Comparison of ENCODE assay signal across 9 cellular contexts in genomic region chr16:79602615-79603014, GRCh38. TPM values are rescaled to one million over a fixed set of nuclear protein-coding genes. Genes with fewer than 3 reads are reported as not detected.
A peak's percentile ranks its signal among the peaks of the same experiment; 100 is the strongest.
DNase-seq lines count a peak whose midpoint lies in the region; ATAC-seq, FAIRE-seq and TF ChIP-seq lines count a peak whose summit lies in the region.
"Had no signal": no experiment of that assay in that cellular context is flagged by ENCODE, and none has a peak within 500 bp of the region (broad histone marks: within the 10 kb centered on the region; RNA-seq: fewer than 3 reads in every experiment).

No MANE protein-coding gene starts in this region.

- WGBS in A549 (ENCODE audit: missing lambda C conversion rate) = 22% methylated on average over 5 of the region's 5 CpGs
- WGBS in H1 (ENCODE audit: extremely low coverage in 1 of 2, insufficient coverage in 1 of 2, insufficient read length in 1 of 2, insufficient replicate concordance in 2 of 2, low coverage in 1 of 2, low lambda C conversion rate in 2 of 2, missing lambda C conversion rate in 1 of 2), 2 experiments = 79% methylated on average over 5 of the region's 5 CpGs; no CpG with 5 or more reads in 1 of the 2 experiments

- H3K4ac ChIP-seq in H1 (replicated peaks; ENCODE audit: insufficient read length, low read depth, low read length) = no peak overlapping the region

- CTCF ChIA-PET in A549 (lab: Yijun Ruan, JAX) = interaction anchor here (0.6 to 2.8 kb wide), 66 partner anchors 8 to 1720 kb away, joined by 3 to 16 read pairs (median 4); partner anchors contain the start of gene WWOX
- CTCF ChIA-PET in H1 (lab: Charles Lee; ENCODE audit: partially characterized antibody) = interaction anchor here (0.5 to 2.7 kb wide), 37 partner anchors 24 to 1436 kb away, joined by 3 to 10 read pairs (median 4); no protein-coding TSS in a partner anchor

- no peak for TF ChIP-seq RAD21 in A549 (conservative IDR thresholded peaks at IDR 0.05 in 1 of 2, IDR thresholded peaks at IDR 0.05 in 1 of 2)
- TF ChIP-seq RAD21 in H1 (IDR thresholded peaks at IDR 0.05 in 1 of 2, conservative IDR thresholded peaks at IDR 0.05 in 1 of 2; ENCODE audit: low read depth in 2 of 2, low read length in 2 of 2) = no peak

- H3K27me3 Mint-ChIP-seq in neural progenitor cell (ENCODE audit: insufficient read depth, low read depth) = peaks cover 8% of the 10 kb centered on the region

- H3K9ac ChIP-seq in H1 (replicated peaks in 1 of 4; ENCODE audit: extremely low read depth in 1 of 4, low read depth in 3 of 4, low read length in 3 of 4) (no peak overlapping the region), neural progenitor cell (no peak overlapping the region)

- H3K36me3 ChIP-seq in H1 (ENCODE audit: control insufficient read depth in 2 of 4, insufficient read depth in 4 of 4, low read length in 3 of 4) (no peaks in the 10 kb centered on the region), neural progenitor cell (no peaks in the 10 kb centered on the region)

- no peak overlapping the region for H4K5ac ChIP-seq in H1 (ENCODE audit: insufficient read length, low read depth, low read length)

- POLR2A ChIA-PET in A549 (lab: Yijun Ruan, JAX) = no interaction called here
- POLR2A ChIA-PET in H1 (lab: Charles Lee; ENCODE audit: partially characterized antibody) = interaction anchor here (0.6 to 0.7 kb wide), 4 partner anchors 420 to 1742 kb away, joined by 3 to 5 read pairs (median 4); no protein-coding TSS in a partner anchor

- H3K27ac ChIP-seq in A549 (no peak overlapping the region), H1 (ENCODE audit: low read depth, low read length) (no peak overlapping the region), neural progenitor cell (no peak overlapping the region)
- H3K27ac ChIP-seq: HL-60 had no signal

- H3K4me2 ChIP-seq in A549 (peak overlapping the region; percentile 95; the same call in 1 of the 3 replicates), H1 (ENCODE audit: insufficient read depth in 1 of 2, low read depth in 2 of 2, low read length in 2 of 2) (peak overlapping the region; percentile 97 to 100; a peak in 3 of 4 replicates), neural progenitor cell (peak overlapping the region; percentile 94)

- no peak overlapping the region for H3K56ac ChIP-seq in H1 (replicated peaks; ENCODE audit: insufficient read length, low read depth, low read length)

- H3K18ac ChIP-seq in H1 (ENCODE audit: extremely low read depth, low read length) = no peak overlapping the region

- no peak overlapping the region for H3K4me3 ChIP-seq in A549
- peak overlapping the region in 1 of 4 experiments; percentile 75; a peak in 1 of 8 replicates for H3K4me3 ChIP-seq in H1 (ENCODE audit: extremely low read depth in 1 of 4, insufficient read depth in 2 of 4, low read depth in 3 of 4, low read length in 4 of 4)
- peak overlapping the region; percentile 85 for H3K4me3 ChIP-seq in neural progenitor cell

- H3K79me2 ChIP-seq in H1 (ENCODE audit: control insufficient read depth in 1 of 2, insufficient read depth in 2 of 2, low read length in 2 of 2) (no peaks in the 10 kb centered on the region), neural progenitor cell (ENCODE audit: low read depth) (peaks cover 17% of the 10 kb centered on the region)

- no peak for DNase-seq in A549 (ENCODE audit: low read depth in 1 of 2, low spot score in 1 of 2)
- DNase-seq in KG1 (lab: John Stamatoyannopoulos, UW) = peak; percentile 2
- no peak for DNase-seq in H1 (ENCODE audit: low read depth in 1 of 2, low spot score in 2 of 2)
- no peak for DNase-seq in neural progenitor cell (ENCODE audit: low spot score)
- DNase-seq in activated gamma-delta T cell (lab: John Stamatoyannopoulos, UW) = no peak
- DNase-seq in EL = no peak
- DNase-seq in NOMO-1 (lab: John Stamatoyannopoulos, UW; ENCODE audit: unreplicated experiment in 2 of 2) = no peak
- DNase-seq in stimulated activated CD4-positive, alpha-beta T cell treated with anti-CD3 and anti-CD28 coated beads, Interleukin-4, amount 100 ng/mL, for 24 hours = no peak

- H3K27me3 ChIP-seq in H1 (replicated peaks in 1 of 4; ENCODE audit: control insufficient read depth in 3 of 4, extremely low read depth in 1 of 4, insufficient read depth in 3 of 4, low read length in 3 of 4) (peaks cover 0 to 8% (median 6%) of the 10 kb centered on the region in 4 experiments; a peak in 3 of 7 replicates), neural progenitor cell (no peaks in the 10 kb centered on the region)

- H3K9me3 Mint-ChIP-seq in neural progenitor cell = no peaks in the 10 kb centered on the region

- H4K8ac ChIP-seq in H1 (ENCODE audit: extremely low read depth, insufficient read depth, low read length) = no peak overlapping the region

- H2BK20ac ChIP-seq in H1 (ENCODE audit: low read length) = no peak overlapping the region

- no peak for FAIRE-seq in A549 (lab: Jason Lieb, UNC)
- FAIRE-seq in H1 (lab: Jason Lieb, UNC) = no peak

- H3K27ac Mint-ChIP-seq in neural progenitor cell = no peak overlapping the region

- H3K4me3 Mint-ChIP-seq in neural progenitor cell = peak overlapping the region; percentile 97

- no peak overlapping the region for H3K23ac ChIP-seq in H1 (ENCODE audit: insufficient read length)

- H2AFZ ChIP-seq in H1 (ENCODE audit: low read length) (no peak overlapping the region), neural progenitor cell (replicated peaks) (no peak overlapping the region)

- H2BK15ac ChIP-seq in H1 (ENCODE audit: low read length) = no peak overlapping the region

- H4K91ac ChIP-seq in H1 (replicated peaks; ENCODE audit: insufficient read length, low read length) = no peak overlapping the region

- H3K9me3 ChIP-seq in A549 = no peaks in the 10 kb centered on the region
- H3K9me3 ChIP-seq in H1 (ENCODE audit: insufficient read depth in 2 of 2, low read depth in 1 of 2, low read length in 1 of 2) = no peaks in the 10 kb centered on the region
- no peaks in the 10 kb centered on the region for H3K9me3 ChIP-seq in neural progenitor cell (ENCODE audit: low read depth)

- H3K36me3 Mint-ChIP-seq in neural progenitor cell = peaks cover 2% of the 10 kb centered on the region

- peaks cover 20% of the 10 kb centered on the region for H3F3A ChIP-seq in neural progenitor cell (ENCODE audit: low read depth)

- H3K79me1 ChIP-seq in H1 (ENCODE audit: low read depth, low read length) = no peaks in the 10 kb centered on the region

- H2BK5ac ChIP-seq in H1 (ENCODE audit: low read depth, low read length) = no peak overlapping the region

- no peak overlapping the region for H2BK12ac ChIP-seq in H1 (ENCODE audit: low read depth, low read length)

- H3K4me1 ChIP-seq in A549 (peaks cover 17% of the 10 kb centered on the region; the same call in 2 of the 3 replicates), H1 (replicated peaks in 1 of 4; ENCODE audit: control insufficient read depth in 3 of 4, insufficient read depth in 4 of 4, low read length in 3 of 4) (peaks cover 0 to 7% (median 0%) of the 10 kb centered on the region in 4 experiments; a peak in 1 of 7 replicates), neural progenitor cell (peaks cover 24% of the 10 kb centered on the region)

- TF ChIP-seq CTCF in A549 (IDR thresholded peaks at IDR 0.05) = no peak
- TF ChIP-seq CTCF in H1 (IDR thresholded peaks at IDR 0.05; ENCODE audit: control extremely low read depth in 1 of 3, insufficient read depth in 1 of 3, low read depth in 1 of 3, low read length in 3 of 3) = no peak
- TF ChIP-seq CTCF in neural progenitor cell (IDR thresholded peaks at IDR 0.05) = no peak

- TF ChIP-seq POLR2A in A549 (IDR thresholded peaks at IDR 0.05; ENCODE audit: low read length) (no peak), H1 (IDR thresholded peaks at IDR 0.05; ENCODE audit: control extremely low read depth in 1 of 2, low read depth in 2 of 2, low read length in 2 of 2) (no peak)

- no peak overlapping the region for H3K14ac ChIP-seq in H1 (ENCODE audit: insufficient read length)

- H4K20me1 ChIP-seq in H1 (replicated peaks in 1 of 2; ENCODE audit: control insufficient read depth in 1 of 2, insufficient read depth in 2 of 2, low read length in 2 of 2) (no peaks in the 10 kb centered on the region), neural progenitor cell (ENCODE audit: low read depth) (no peaks in the 10 kb centered on the region)

- ATAC-seq in A549 = no peak

- peaks cover 28% of the 10 kb centered on the region for H3K23me2 ChIP-seq in H1 (ENCODE audit: low read depth, low read length)

- no peak overlapping the region for H2AK5ac ChIP-seq in H1 (ENCODE audit: low read depth, low read length)

- no peak for TF ChIP-seq EP300 in A549 (IDR thresholded peaks at IDR 0.05)
- no peak for TF ChIP-seq EP300 in H1 (IDR thresholded peaks at IDR 0.05; ENCODE audit: borderline replicate concordance in 1 of 2, low read depth in 2 of 2, low read length in 2 of 2)

- peaks cover 27% of the 10 kb centered on the region for H3K4me1 Mint-ChIP-seq in neural progenitor cell

- no peak overlapping the region for H2BK120ac ChIP-seq in H1 (replicated peaks; ENCODE audit: low read depth, low read length)

TF ChIP-seq in A549, 52 proteins besides CTCF, POLR2A, EP300 and RAD21 (continues in another document):
- TF ChIP-seq NFE2L2 (conservative IDR thresholded peaks at IDR 0.05; ENCODE audit: low read length) (no peak), SREBF2 (IDR thresholded peaks at IDR 0.05) (no peak), MYC (IDR thresholded peaks at IDR 0.05; ENCODE audit: borderline replicate concordance, low read length) (no peak), RCOR1 (IDR thresholded peaks at IDR 0.05; ENCODE audit: low read depth, low read length) (no peak)

TF ChIP-seq in H1, 55 proteins besides CTCF, POLR2A, EP300 and RAD21 (continues in another document):
- TF ChIP-seq RBBP5 (IDR thresholded peaks at IDR 0.05; ENCODE audit: borderline replicate concordance, low read depth, low read length) = no peak

RNA-seq across cellular contexts. Expression of gene MAF, which starts 2.1 kb away (rescaled TPM):
- polyA plus RNA-seq in A549 (2011; rRNA removed) (0.37 and 0.41 TPM in 2 replicates), A549 (2017; fragmentation: RNase III; extraction: RNeasy Plus Mini Kit Qiagen cat#74134 plus additional on column Dnase treatment) (0.12 to 0.22 TPM (median 0.14 TPM) in 3 replicates), H1 (2011; rRNA removed) (1.3 and 1.9 TPM in 2 replicates)
- 0.45 and 0.66 TPM in 2 replicates for polyA plus RNA-seq in A549 (2012; cell fraction: cytosol; rRNA removed)
- polyA plus RNA-seq in A549 (2012; cell fraction: nucleus; rRNA removed) = 0.44 and 0.62 TPM in 2 replicates
- polyA minus RNA-seq in A549 (2011; rRNA and poly(A)+ RNA removed) = 0.33 and 0.34 TPM in 2 replicates
- total RNA-seq in H1 (2021; fragmentation: NEBNext Ultra II Directional; extraction: Animal tissue kit (Norgen Biotek cat#: 25700)) = 2.7 TPM in 2 replicates
- 2.1 TPM for polyA plus RNA-seq in H1 (2011; cell fraction: cytosol; rRNA removed)
- polyA plus RNA-seq in H1 (2011; cell fraction: nucleus; rRNA removed) = 3.9 TPM
- polyA plus RNA-seq in H1 (2012, experiment 1 of 2) = 1.9 to 3.3 TPM (median 2.7 TPM) in 4 replicates
- polyA plus RNA-seq in H1 (2012, experiment 2 of 2) = 1.0 TPM
- polyA plus RNA-seq in H1 (2013, experiment 1 of 2) = 1.8 TPM
- 1.7 TPM for polyA plus RNA-seq in H1 (2013, experiment 2 of 2)
- polyA minus RNA-seq in H1 (2011; rRNA and poly(A)+ RNA removed) = 0.44 and 0.57 TPM in 2 replicates
- polyA minus RNA-seq in H1 (2011; cell fraction: cytosol; rRNA and poly(A)+ RNA removed) = 3.0 TPM
- polyA minus RNA-seq in H1 (2011; cell fraction: nucleus; rRNA and poly(A)+ RNA removed) = 3.2 TPM
- total RNA-seq in neural progenitor cell (ENCODE audit: low replicate concordance) = 10.8 and 13.5 TPM in 2 replicates
